ENCODE assay signal across 14 cellular contexts in genomic region chr3:102114264-102114979, GRCh38.
DNase-seq lines count a peak whose midpoint lies in the region; ATAC-seq lines count a peak whose summit lies in the region.
"Had no signal": no experiment of that assay in that cellular context is flagged by ENCODE, and none has a peak within 500 bp of the region (broad histone marks: within the 10 kb centered on the region; RNA-seq: fewer than 3 reads in every experiment).

No MANE protein-coding gene starts in this region.

- peak in 2 of 3 donors; percentile 15 to 22 for DNase-seq in stimulated activated CD4-positive, alpha-beta T cell treated with anti-CD3 and anti-CD28 coated beads, Interleukin-12 subunit alpha, Interleukin-12 subunit beta, amount 100 ng/mL, for 48 hours (ENCODE audit: low read depth in 2 of 3, low spot score in 1 of 3)
- no peak for DNase-seq in stimulated activated CD4-positive, alpha-beta T cell treated with anti-CD3 and anti-CD28 coated beads, Interleukin-2, amount 100 ng/mL, for 48 hours
- DNase-seq in activated effector memory CD4-positive, alpha-beta T cell treated with Interleukin-2 at 50 U/mL for 16 hours, result peak; percentile 25
- peak in 9 of 10 donors; percentile 23 to 87 (median 64) for DNase-seq in naive thymus-derived CD8-positive, alpha-beta T cell
- DNase-seq in COR-L47 (lab: John Stamatoyannopoulos, UW), result no peak
- no peak for DNase-seq in posterior cingulate gyrus
- no peak for DNase-seq in DMS 273 treated with DMSO at 0.1 percent for 48 hours (lab: John Stamatoyannopoulos, UW)
- DNase-seq: immature natural killer cell, NCI-H1105, NCI-H524, SJCRH30, testis had no signal

- H3K27me3 Mint-ChIP-seq in naive thymus-derived CD8-positive, alpha-beta T cell, result no peaks in the 10 kb centered on the region
- H3K27me3 Mint-ChIP-seq: central memory CD8-positive, alpha-beta T cell had no signal

- POLR2A ChIA-PET in naive thymus-derived CD8-positive, alpha-beta T cell (lab: Charles Lee), result interaction anchor here (0.7 to 2.0 kb wide), 5 partner anchors 8 to 430 kb away, joined by 3 to 9 read pairs (median 5); partner anchors contain the start of gene NFKBIZ

- H3K4me1 Mint-ChIP-seq in naive thymus-derived CD8-positive, alpha-beta T cell, result peaks cover 15 to 53% (median 37%) of the 10 kb centered on the region in 4 donors
- H3K4me1 Mint-ChIP-seq: central memory CD8-positive, alpha-beta T cell had no signal

- peak overlapping the region; percentile 2 to 71 (median 52) for H3K4me3 Mint-ChIP-seq in naive thymus-derived CD8-positive, alpha-beta T cell
- H3K4me3 Mint-ChIP-seq: central memory CD8-positive, alpha-beta T cell; immature natural killer cell had no signal

- peak; percentile 97 to 99 for ATAC-seq in naive thymus-derived CD8-positive, alpha-beta T cell
- no peak for ATAC-seq in GM19023 (IDR thresholded peaks at IDR 0.05; ENCODE audit: unreplicated experiment)

- H3K36me3 Mint-ChIP-seq in naive thymus-derived CD8-positive, alpha-beta T cell, result peaks cover 0 to 2% (median 0%) of the 10 kb centered on the region in 3 donors
- H3K36me3 Mint-ChIP-seq: immature natural killer cell had no signal

- intact Hi-C loops in posterior cingulate gyrus (cut with DNase I), result no loop called here

- peaks cover 0 to 18% (median 2%) of the 10 kb centered on the region in 9 donors for H3K9me3 Mint-ChIP-seq in naive thymus-derived CD8-positive, alpha-beta T cell
- H3K9me3 Mint-ChIP-seq: central memory CD8-positive, alpha-beta T cell; immature natural killer cell had no signal

- peak overlapping the region; percentile 83 to 95 (median 93) for H3K27ac Mint-ChIP-seq in naive thymus-derived CD8-positive, alpha-beta T cell

Comparison
In these comparisons a context has a peak if more than half of its experiments do, and no peak if none do; other contexts are left out.
1. DNase-seq: peak in stimulated activated CD4-positive, alpha-beta T cell treated with anti-CD3 and anti-CD28 coated beads, Interleukin-12 subunit alpha, Interleukin-12 subunit beta, amount 100 ng/mL, for 48 hours (2 of 3), activated effector memory CD4-positive, alpha-beta T cell treated with Interleukin-2 at 50 U/mL for 16 hours (single experiment) and naive thymus-derived CD8-positive, alpha-beta T cell (9 of 10); none in stimulated activated CD4-positive, alpha-beta T cell treated with anti-CD3 and anti-CD28 coated beads, Interleukin-2, amount 100 ng/mL, for 48 hours (0 of 2), COR-L47 (single experiment), posterior cingulate gyrus (0 of 10) and DMS 273 treated with DMSO at 0.1 percent for 48 hours (single experiment).